ENCODE assay signal across 8 cellular contexts in genomic region chr10:84540617-84541288, GRCh38.
DNase-seq lines count a peak whose midpoint lies in the region; ATAC-seq and TF ChIP-seq lines count a peak whose summit lies in the region.

No MANE protein-coding gene starts in this region.

- DNase-seq in GM03348 (ENCODE audit: low spot score) (peak; percentile 92), GM23248 (peak; percentile 89), LHCN-M2 (ENCODE audit: low read depth) (peak; percentile 38), choroid plexus epithelial cell (ENCODE audit: low read depth) (peak; percentile 64), right lobe of liver (peak; percentile 64 to 76 (median 75)), NCI-H524 treated with DMSO at 0.1 percent for 48 hours (lab: John Stamatoyannopoulos, UW) (no peak)
- DNase-seq in activated CD4-positive, alpha-beta T cell treated with anti-CD3 and anti-CD28 coated beads for 48 hours: peak; percentile 83
- DNase-seq in stimulated activated CD4-positive, alpha-beta T cell treated with anti-CD3 and anti-CD28 coated beads, TNF-alpha, amount 100 ng/mL, for 1 hour (ENCODE audit: low read depth in 3 of 3, low spot score in 1 of 3): peak; percentile 9 to 66 (median 35)

- H3K79me2 ChIP-seq in GM23248 (ENCODE audit: insufficient read depth): no peaks in the 10 kb centered on the region

- peaks cover 12% of the 10 kb centered on the region for H3F3A ChIP-seq in GM23248 (ENCODE audit: insufficient read depth)

- H3K27ac ChIP-seq in GM23248: peak overlapping the region; percentile 95
- no peak overlapping the region for H3K27ac ChIP-seq in right lobe of liver

- peak; percentile 89 to 93 (median 90) for ATAC-seq in right lobe of liver

- peaks cover 16% of the 10 kb centered on the region for H3K4me1 ChIP-seq in GM23248 (ENCODE audit: insufficient read depth)
- H3K4me1 ChIP-seq in right lobe of liver: peaks cover 0 to 5% (median 0%) of the 10 kb centered on the region in 4 donors

- peak; percentile 84 for TF ChIP-seq CTCF in choroid plexus epithelial cell (conservative IDR thresholded peaks at IDR 0.05; ENCODE audit: low read depth, low read length)
- peak; percentile 79 to 82 (median 81) for TF ChIP-seq CTCF in right lobe of liver (IDR thresholded peaks at IDR 0.05)

- no peaks in the 10 kb centered on the region for H3K36me3 ChIP-seq in GM23248 (ENCODE audit: low read depth)
- H3K36me3 ChIP-seq in right lobe of liver: no peaks in the 10 kb centered on the region

- H3K4me3 ChIP-seq in GM23248: peak overlapping the region; percentile 69
- H3K4me3 ChIP-seq in choroid plexus epithelial cell (ENCODE audit: low read depth, low read length): peak overlapping the region; percentile 50
- H3K4me3 ChIP-seq in right lobe of liver: peak overlapping the region; percentile 41 to 53 (median 50)

- H3K9me3 ChIP-seq in GM23248 (ENCODE audit: low read depth) (no peaks in the 10 kb centered on the region), right lobe of liver (no peaks in the 10 kb centered on the region)

- intact Hi-C loops in right lobe of liver (cut with DNase I): loop anchor here in 1 of 2 donors (5.0 kb wide), 1 partner anchor 278 kb away; no protein-coding TSS in a partner anchor

- H4K20me1 ChIP-seq in GM23248 (ENCODE audit: insufficient read depth): no peaks in the 10 kb centered on the region

- WGBS in GM23248 (ENCODE audit: low coverage in 1 of 2, low lambda C conversion rate in 2 of 2, missing lambda C conversion rate in 2 of 2), 2 experiments: 6 to 7% methylated on average over 40 to 47 of the region's 51 CpGs
- 5% methylated on average over 4 of the region's 51 CpGs for WGBS in right lobe of liver (ENCODE audit: insufficient coverage, low coverage, low lambda C conversion rate, missing lambda C conversion rate)

- no peak for TF ChIP-seq POLR2A in right lobe of liver (IDR thresholded peaks at IDR 0.05)

- peak overlapping the region; percentile 81 for H2AFZ ChIP-seq in GM23248

- peak overlapping the region; percentile 83 for H3K9ac ChIP-seq in GM23248

- peak overlapping the region; percentile 84 for H3K4me2 ChIP-seq in GM23248 (ENCODE audit: unreplicated experiment)

- H3K9me2 ChIP-seq in GM23248 (ENCODE audit: insufficient read depth): no peaks in the 10 kb centered on the region

- H3K27me3 ChIP-seq in GM23248 (replicated peaks; ENCODE audit: insufficient read depth) (no peaks in the 10 kb centered on the region; the same call in 1 of the 2 replicates), right lobe of liver (no peaks in the 10 kb centered on the region)

- in situ Hi-C loops in GM23248 (cut with MboI): loop anchor here (5.0 to 10.0 kb wide), 2 partner anchors 278 to 1834 kb away; no protein-coding TSS in a partner anchor
